16 cellular contexts compared by ENCODE assay signal in the genomic region with DNA sequence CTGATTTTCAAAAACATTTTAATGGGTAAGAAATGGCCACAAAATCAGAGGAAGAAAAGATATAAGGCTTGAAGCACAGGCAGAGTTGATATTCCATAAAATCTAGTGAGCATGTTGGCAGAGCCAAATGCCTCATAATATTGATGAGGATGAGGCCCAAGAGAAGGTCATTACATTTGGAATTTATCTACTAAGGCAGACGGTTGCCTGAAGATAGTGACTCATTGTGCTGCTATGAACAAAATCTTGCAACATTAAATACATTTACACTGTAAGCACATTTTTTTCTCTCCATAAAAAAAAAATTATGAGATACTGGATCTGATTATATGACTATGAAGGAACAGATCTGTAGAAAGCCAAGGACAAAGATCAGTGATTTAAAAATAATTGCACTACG.
DNase-seq lines count a peak whose midpoint lies in the region; ATAC-seq and TF ChIP-seq lines count a peak whose summit lies in the region.
"Had no signal": no experiment of that assay in that cellular context is flagged by ENCODE, and none has a peak within 500 bp of the region (broad histone marks: within the 10 kb centered on the region; RNA-seq: fewer than 3 reads in every experiment).

No MANE protein-coding gene starts in this region.

- H3K4me3 Mint-ChIP-seq in GM23338 = no peak overlapping the region
- H3K4me3 Mint-ChIP-seq in activated CD4-positive, alpha-beta T cell treated with anti-CD3 and anti-CD28 coated beads, Interleukin-2, amount 10 ng/mL, durations not matched to agents 24 days and 14 days = no peak overlapping the region
- H3K4me3 Mint-ChIP-seq: CD4-positive, CD25-positive, alpha-beta regulatory T cell; H9; nephron progenitor cell had no signal

- H3K27me3 Mint-ChIP-seq in GM23338 (ENCODE audit: insufficient read depth, low read depth, poor library complexity) = no peaks in the 10 kb centered on the region
- no peaks in the 10 kb centered on the region for H3K27me3 Mint-ChIP-seq in activated CD4-positive, alpha-beta T cell treated with anti-CD3 and anti-CD28 coated beads, Interleukin-2, amount 10 ng/mL, durations not matched to agents 24 days and 14 days
- H3K27me3 Mint-ChIP-seq: CD4-positive, CD25-positive, alpha-beta regulatory T cell had no signal

- H3K4me3 ChIP-seq in GM23338 (no peak overlapping the region), fibroblast of pulmonary artery (replicated peaks; ENCODE audit: low read depth, low read length) (no peak overlapping the region)
- H3K4me3 ChIP-seq: adrenal gland, heart right ventricle had no signal

- no peaks in the 10 kb centered on the region for H3K9me2 ChIP-seq in GM23338 (ENCODE audit: insufficient read depth)

- no peaks in the 10 kb centered on the region for H3K79me2 ChIP-seq in GM23338 (replicated peaks; ENCODE audit: insufficient read depth)

- no peak overlapping the region for H3K27ac ChIP-seq in GM23338 (ENCODE audit: low read depth)
- H3K27ac ChIP-seq: adrenal gland, heart right ventricle had no signal

- ATAC-seq in GM23338 = no peak
- peak; percentile 89 for ATAC-seq in SK-N-SH treated with all-trans-retinoic acid at 6 μM for 48 hours
- ATAC-seq in HG03432 (IDR thresholded peaks at IDR 0.05; ENCODE audit: unreplicated experiment) = no peak
- ATAC-seq in GM18870 (IDR thresholded peaks at IDR 0.05; ENCODE audit: unreplicated experiment) = no peak
- ATAC-seq: heart right ventricle had no signal

- no peaks in the 10 kb centered on the region for H4K20me1 ChIP-seq in GM23338 (replicated peaks; ENCODE audit: insufficient read depth)

- no peaks in the 10 kb centered on the region for H3K36me3 ChIP-seq in GM23338 (ENCODE audit: insufficient read depth)
- H3K36me3 ChIP-seq: adrenal gland, heart right ventricle had no signal

- no peak for DNase-seq in GM23338 (ENCODE audit: low spot score)
- DNase-seq in fibroblast of pulmonary artery (ENCODE audit: low read depth) = peak; percentile 61
- peak; percentile 11 for DNase-seq in pons (ENCODE audit: low spot score)
- DNase-seq in activated CD8-positive, alpha-beta memory T cell treated with anti-CD3 and anti-CD28 coated beads, Interleukin-2, amount 50 U/mL, for 48 hours = no peak
- DNase-seq in activated CD4-positive, alpha-beta T cell treated with anti-CD3 and anti-CD28 coated beads, Interleukin-2, amount 10 ng/mL, durations not matched to agents 24 days and 14 days = no peak
- DNase-seq: CD4-positive, CD25-positive, alpha-beta regulatory T cell; effector CD8-positive, alpha-beta T cell; H9; heart right ventricle; NCI-H2171 treated with DMSO at 0.1 percent for 48 hours; nephron progenitor cell; small intestine had no signal

- H3K4me1 ChIP-seq in GM23338 (ENCODE audit: insufficient read depth) = no peaks in the 10 kb centered on the region
- H3K4me1 ChIP-seq: heart right ventricle had no signal

- H3K9me3 Mint-ChIP-seq in GM23338 = no peaks in the 10 kb centered on the region
- H3K9me3 Mint-ChIP-seq in activated CD4-positive, alpha-beta T cell treated with anti-CD3 and anti-CD28 coated beads, Interleukin-2, amount 10 ng/mL, durations not matched to agents 24 days and 14 days = no peaks in the 10 kb centered on the region
- H3K9me3 Mint-ChIP-seq: H9, nephron progenitor cell had no signal

- no peaks in the 10 kb centered on the region for H3F3A ChIP-seq in GM23338 (replicated peaks; ENCODE audit: low read depth)

- H3K36me3 Mint-ChIP-seq in GM23338 (ENCODE audit: low read depth) = no peaks in the 10 kb centered on the region
- H3K36me3 Mint-ChIP-seq in activated CD4-positive, alpha-beta T cell treated with anti-CD3 and anti-CD28 coated beads, Interleukin-2, amount 10 ng/mL, durations not matched to agents 24 days and 14 days (ENCODE audit: low read depth) = no peaks in the 10 kb centered on the region
- H3K36me3 Mint-ChIP-seq: CD4-positive, CD25-positive, alpha-beta regulatory T cell had no signal

- H3K27ac Mint-ChIP-seq in GM23338 = peak overlapping the region; percentile 58
- no peak overlapping the region for H3K27ac Mint-ChIP-seq in activated CD4-positive, alpha-beta T cell treated with anti-CD3 and anti-CD28 coated beads, Interleukin-2, amount 10 ng/mL, durations not matched to agents 24 days and 14 days
- H3K27ac Mint-ChIP-seq: CD4-positive, CD25-positive, alpha-beta regulatory T cell; H9; nephron progenitor cell had no signal

- H3K4me2 ChIP-seq in GM23338 = no peak overlapping the region

- no peaks in the 10 kb centered on the region for H3K4me1 Mint-ChIP-seq in GM23338
- no peaks in the 10 kb centered on the region for H3K4me1 Mint-ChIP-seq in activated CD4-positive, alpha-beta T cell treated with anti-CD3 and anti-CD28 coated beads, Interleukin-2, amount 10 ng/mL, durations not matched to agents 24 days and 14 days
- H3K4me1 Mint-ChIP-seq: CD4-positive, CD25-positive, alpha-beta regulatory T cell; H9; nephron progenitor cell had no signal

- H2AFZ ChIP-seq in GM23338 = no peak overlapping the region

- TF ChIP-seq CTCF in GM23338 (conservative IDR thresholded peaks at IDR 0.05; ENCODE audit: low read depth in 2 of 2) (no peak), fibroblast of pulmonary artery (IDR thresholded peaks at IDR 0.05; ENCODE audit: low read length, missing control alignments) (no peak)

- no peaks in the 10 kb centered on the region for H3K27me3 ChIP-seq in GM23338 (ENCODE audit: insufficient read depth)
- H3K27me3 ChIP-seq: adrenal gland, heart right ventricle had no signal

- intact Hi-C loops in activated CD4-positive, alpha-beta T cell treated with anti-CD3 and anti-CD28 coated beads, Interleukin-2, amount 10 ng/mL, durations not matched to agents 24 days and 14 days (cut with micrococcal nuclease) = no loop called here

TF ChIP-seq in GM23338, 12 proteins besides CTCF, POLR2A, EP300 and RAD21 (continues in another document):
- TF ChIP-seq NANOG (IDR thresholded peaks at IDR 0.05; ENCODE audit: borderline replicate concordance) (no peak), EZH2 (IDR thresholded peaks at IDR 0.05; ENCODE audit: low read depth, unreplicated experiment) (no peak), EZH2phosphoT487 (IDR thresholded peaks at IDR 0.05; ENCODE audit: unreplicated experiment) (no peak), ZNF114 (CRISPR knock-in tag; IDR thresholded peaks at IDR 0.05) (no peak), STAT1 (IDR thresholded peaks at IDR 0.05; ENCODE audit: unreplicated experiment) (no peak)
- TF ChIP-seq, protein P1, sequence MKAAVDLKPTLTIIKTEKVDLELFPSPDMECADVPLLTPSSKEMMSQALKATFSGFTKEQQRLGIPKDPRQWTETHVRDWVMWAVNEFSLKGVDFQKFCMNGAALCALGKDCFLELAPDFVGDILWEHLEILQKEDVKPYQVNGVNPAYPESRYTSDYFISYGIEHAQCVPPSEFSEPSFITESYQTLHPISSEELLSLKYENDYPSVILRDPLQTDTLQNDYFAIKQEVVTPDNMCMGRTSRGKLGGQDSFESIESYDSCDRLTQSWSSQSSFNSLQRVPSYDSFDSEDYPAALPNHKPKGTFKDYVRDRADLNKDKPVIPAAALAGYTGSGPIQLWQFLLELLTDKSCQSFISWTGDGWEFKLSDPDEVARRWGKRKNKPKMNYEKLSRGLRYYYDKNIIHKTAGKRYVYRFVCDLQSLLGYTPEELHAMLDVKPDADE (IDR thresholded peaks at IDR 0.05) = no peak

TF ChIP-seq in SK-N-SH treated with all-trans-retinoic acid at 6 μM for 48 hours, 23 proteins besides CTCF, POLR2A, EP300 and RAD21 (continues in another document):
- TF ChIP-seq, protein P2, sequence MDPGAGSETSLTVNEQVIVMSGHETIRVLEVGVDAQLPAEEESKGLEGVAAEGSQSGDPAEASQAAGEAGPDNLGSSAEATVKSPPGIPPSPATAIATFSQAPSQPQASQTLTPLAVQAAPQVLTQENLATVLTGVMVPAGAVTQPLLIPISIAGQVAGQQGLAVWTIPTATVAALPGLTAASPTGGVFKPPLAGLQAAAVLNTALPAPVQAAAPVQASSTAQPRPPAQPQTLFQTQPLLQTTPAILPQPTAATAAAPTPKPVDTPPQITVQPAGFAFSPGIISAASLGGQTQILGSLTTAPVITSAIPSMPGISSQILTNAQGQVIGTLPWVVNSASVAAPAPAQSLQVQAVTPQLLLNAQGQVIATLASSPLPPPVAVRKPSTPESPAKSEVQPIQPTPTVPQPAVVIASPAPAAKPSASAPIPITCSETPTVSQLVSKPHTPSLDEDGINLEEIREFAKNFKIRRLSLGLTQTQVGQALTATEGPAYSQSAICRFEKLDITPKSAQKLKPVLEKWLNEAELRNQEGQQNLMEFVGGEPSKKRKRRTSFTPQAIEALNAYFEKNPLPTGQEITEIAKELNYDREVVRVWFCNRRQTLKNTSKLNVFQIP (CRISPR knock-in tag; IDR thresholded peaks at IDR 0.05; ENCODE audit: borderline replicate concordance, low read depth) = 0 out of 2 replicates have a peak, but pooled peaks have one; percentile 17
- TF ChIP-seq ISL1 (CRISPR knock-in tag; IDR thresholded peaks at IDR 0.05) = peak; percentile 88
- TF ChIP-seq ZFP30 (CRISPR knock-in tag; IDR thresholded peaks at IDR 0.05) = no peak
- TF ChIP-seq TOX (CRISPR knock-in tag; IDR thresholded peaks at IDR 0.05; ENCODE audit: borderline replicate concordance) = no peak
- no peak for TF ChIP-seq OSR1 (CRISPR knock-in tag; IDR thresholded peaks at IDR 0.05)
- TF ChIP-seq GLIS3 (CRISPR knock-in tag; IDR thresholded peaks at IDR 0.05) = no peak
- TF ChIP-seq, protein P3, sequence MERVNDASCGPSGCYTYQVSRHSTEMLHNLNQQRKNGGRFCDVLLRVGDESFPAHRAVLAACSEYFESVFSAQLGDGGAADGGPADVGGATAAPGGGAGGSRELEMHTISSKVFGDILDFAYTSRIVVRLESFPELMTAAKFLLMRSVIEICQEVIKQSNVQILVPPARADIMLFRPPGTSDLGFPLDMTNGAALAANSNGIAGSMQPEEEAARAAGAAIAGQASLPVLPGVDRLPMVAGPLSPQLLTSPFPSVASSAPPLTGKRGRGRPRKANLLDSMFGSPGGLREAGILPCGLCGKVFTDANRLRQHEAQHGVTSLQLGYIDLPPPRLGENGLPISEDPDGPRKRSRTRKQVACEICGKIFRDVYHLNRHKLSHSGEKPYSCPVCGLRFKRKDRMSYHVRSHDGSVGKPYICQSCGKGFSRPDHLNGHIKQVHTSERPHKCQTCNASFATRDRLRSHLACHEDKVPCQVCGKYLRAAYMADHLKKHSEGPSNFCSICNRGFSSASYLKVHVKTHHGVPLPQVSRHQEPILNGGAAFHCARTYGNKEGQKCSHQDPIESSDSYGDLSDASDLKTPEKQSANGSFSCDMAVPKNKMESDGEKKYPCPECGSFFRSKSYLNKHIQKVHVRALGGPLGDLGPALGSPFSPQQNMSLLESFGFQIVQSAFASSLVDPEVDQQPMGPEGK (CRISPR knock-in tag; IDR thresholded peaks at IDR 0.05; ENCODE audit: borderline replicate concordance) = no peak
- no peak for TF ChIP-seq RARB (CRISPR knock-in tag; IDR thresholded peaks at IDR 0.05)

Comparison
In these comparisons a context has a peak if more than half of its experiments do, and no peak if none do; other contexts are left out.
1. DNase-seq: peak in fibroblast of pulmonary artery (single experiment) and pons (single experiment); none in GM23338 (single experiment), activated CD8-positive, alpha-beta memory T cell treated with anti-CD3 and anti-CD28 coated beads, Interleukin-2, amount 50 U/mL, for 48 hours (single experiment) and activated CD4-positive, alpha-beta T cell treated with anti-CD3 and anti-CD28 coated beads, Interleukin-2, amount 10 ng/mL, durations not matched to agents 24 days and 14 days (single experiment).